ENCODE assay signal across 8 cellular contexts in the genomic region with DNA sequence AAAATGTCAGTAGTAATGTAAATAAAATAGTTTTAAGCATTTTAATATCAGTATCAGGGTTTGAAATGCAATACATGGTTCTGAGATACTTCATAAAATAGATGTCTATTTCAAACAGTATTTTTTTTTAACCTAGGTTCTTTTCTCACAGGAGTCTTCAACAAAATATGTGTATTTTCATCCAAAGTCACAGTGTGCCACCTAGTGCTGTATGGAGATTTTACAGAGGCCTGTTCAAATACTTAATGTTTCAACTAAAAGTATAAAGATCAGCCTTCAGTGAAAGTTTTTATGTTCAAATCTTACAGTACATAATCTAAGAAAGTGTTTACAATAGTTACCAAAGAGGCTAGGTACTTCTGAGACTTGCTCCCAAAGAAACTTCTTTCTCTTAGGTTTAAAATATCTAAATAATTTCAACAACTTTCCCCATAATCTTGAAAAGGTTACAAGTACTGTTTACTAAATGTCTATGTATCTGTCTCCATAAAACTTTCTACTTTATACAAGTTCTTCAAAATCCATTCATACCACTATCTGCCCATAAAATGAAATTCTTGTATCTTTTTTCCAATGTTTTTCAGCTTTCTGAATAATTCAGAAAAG. TPM values are rescaled to one million over a fixed set of nuclear protein-coding genes. Genes with fewer than 3 reads are reported as not detected.
DNase-seq lines count a peak whose midpoint lies in the region; ATAC-seq and TF ChIP-seq lines count a peak whose summit lies in the region.

No MANE protein-coding gene starts in this region.

- ATAC-seq in stimulated activated effector memory CD8-positive, alpha-beta T cell treated with anti-CD3 and anti-CD28 coated beads, Interleukin-12 subunit alpha, Interleukin-12 subunit beta, amount 100 ng/mL, for 72 hours, result no peak

- DNase-seq in stimulated activated CD4-positive, alpha-beta T cell treated with anti-CD3 and anti-CD28 coated beads, Interleukin-4, amount 100 ng/mL, for 24 hours, result peak; percentile 16
- no peak for DNase-seq in stimulated activated CD4-positive, alpha-beta T cell treated with anti-CD3 and anti-CD28 coated beads, Interleukin-4, amount 100 ng/mL, for 4 hours
- DNase-seq in NCI-H524 treated with DMSO at 0.1 percent for 48 hours (lab: John Stamatoyannopoulos, UW), result peak; percentile 20
- DNase-seq in epithelial cell of esophagus (ENCODE audit: low read depth), result peak; percentile 31
- no peak for DNase-seq in osteocyte (ENCODE audit: extremely low spot score, unreplicated experiment)
- DNase-seq in immature natural killer cell, result no peak
- DNase-seq in T-helper 2 cell treated with Interferon-gamma antibody and Interleukin-4, amounts not matched to agents 5 μg/mL and 100 μg/mL, for 36 hours (ENCODE audit: low spot score), result no peak
- no peak for DNase-seq in stimulated activated effector memory CD8-positive, alpha-beta T cell treated with anti-CD3 and anti-CD28 coated beads, Interleukin-12 subunit alpha, Interleukin-12 subunit beta, amount 100 ng/mL, for 72 hours (ENCODE audit: low spot score in 2 of 2)

- H3K4me3 Mint-ChIP-seq in osteocyte (ENCODE audit: unreplicated experiment), result no peak overlapping the region
- no peak overlapping the region for H3K4me3 Mint-ChIP-seq in immature natural killer cell
- no peak overlapping the region for H3K4me3 Mint-ChIP-seq in T-helper 2 cell treated with Interferon-gamma antibody and Interleukin-4, amounts not matched to agents 5 μg/mL and 100 μg/mL, for 36 hours
- no peak overlapping the region for H3K4me3 Mint-ChIP-seq in stimulated activated effector memory CD8-positive, alpha-beta T cell treated with anti-CD3 and anti-CD28 coated beads, Interleukin-12 subunit alpha, Interleukin-12 subunit beta, amount 100 ng/mL, for 72 hours

- H3K27me3 Mint-ChIP-seq in osteocyte (ENCODE audit: unreplicated experiment) (no peaks in the 10 kb centered on the region), immature natural killer cell (ENCODE audit: low read depth in 3 of 3) (no peaks in the 10 kb centered on the region)
- H3K27me3 Mint-ChIP-seq in T-helper 2 cell treated with Interferon-gamma antibody and Interleukin-4, amounts not matched to agents 5 μg/mL and 100 μg/mL, for 36 hours (ENCODE audit: low read depth), result no peaks in the 10 kb centered on the region

- TF ChIP-seq CTCF in epithelial cell of esophagus (IDR thresholded peaks at IDR 0.05; ENCODE audit: insufficient read depth, low read depth, low read length, missing control alignments), result peak; percentile 51
- peak; percentile 74 for TF ChIP-seq CTCF in osteocyte (IDR thresholded peaks at IDR 0.05)

- H3K27ac Mint-ChIP-seq in osteocyte (ENCODE audit: unreplicated experiment) (no peak overlapping the region), immature natural killer cell (no peak overlapping the region)
- H3K27ac Mint-ChIP-seq in T-helper 2 cell treated with Interferon-gamma antibody and Interleukin-4, amounts not matched to agents 5 μg/mL and 100 μg/mL, for 36 hours, result no peak overlapping the region
- H3K27ac Mint-ChIP-seq in stimulated activated effector memory CD8-positive, alpha-beta T cell treated with anti-CD3 and anti-CD28 coated beads, Interleukin-12 subunit alpha, Interleukin-12 subunit beta, amount 100 ng/mL, for 72 hours, result no peak overlapping the region

- H3K4me3 ChIP-seq in epithelial cell of esophagus (ENCODE audit: low read length), result no peak overlapping the region

- H3K9me3 Mint-ChIP-seq in osteocyte (ENCODE audit: unreplicated experiment) (no peaks in the 10 kb centered on the region), immature natural killer cell (no peaks in the 10 kb centered on the region)
- H3K9me3 Mint-ChIP-seq in T-helper 2 cell treated with Interferon-gamma antibody and Interleukin-4, amounts not matched to agents 5 μg/mL and 100 μg/mL, for 36 hours, result no peaks in the 10 kb centered on the region
- H3K9me3 Mint-ChIP-seq in stimulated activated effector memory CD8-positive, alpha-beta T cell treated with anti-CD3 and anti-CD28 coated beads, Interleukin-12 subunit alpha, Interleukin-12 subunit beta, amount 100 ng/mL, for 72 hours, result no peaks in the 10 kb centered on the region

- no peaks in the 10 kb centered on the region for H3K4me1 Mint-ChIP-seq in osteocyte (ENCODE audit: unreplicated experiment)
- H3K4me1 Mint-ChIP-seq in immature natural killer cell, result peaks cover 23 to 50% of the 10 kb centered on the region in 2 donors
- peaks cover 12% of the 10 kb centered on the region for H3K4me1 Mint-ChIP-seq in T-helper 2 cell treated with Interferon-gamma antibody and Interleukin-4, amounts not matched to agents 5 μg/mL and 100 μg/mL, for 36 hours (ENCODE audit: low read depth)
- peaks cover 44% of the 10 kb centered on the region for H3K4me1 Mint-ChIP-seq in stimulated activated effector memory CD8-positive, alpha-beta T cell treated with anti-CD3 and anti-CD28 coated beads, Interleukin-12 subunit alpha, Interleukin-12 subunit beta, amount 100 ng/mL, for 72 hours

- no peaks in the 10 kb centered on the region for H3K36me3 Mint-ChIP-seq in osteocyte (ENCODE audit: unreplicated experiment)
- H3K36me3 Mint-ChIP-seq in immature natural killer cell, result peaks cover 0 to 5% (median 0%) of the 10 kb centered on the region in 3 donors
- peaks cover under 1% of the 10 kb centered on the region for H3K36me3 Mint-ChIP-seq in T-helper 2 cell treated with Interferon-gamma antibody and Interleukin-4, amounts not matched to agents 5 μg/mL and 100 μg/mL, for 36 hours (ENCODE audit: low read depth)
- H3K36me3 Mint-ChIP-seq in stimulated activated effector memory CD8-positive, alpha-beta T cell treated with anti-CD3 and anti-CD28 coated beads, Interleukin-12 subunit alpha, Interleukin-12 subunit beta, amount 100 ng/mL, for 72 hours, result peaks cover 3% of the 10 kb centered on the region

RNA-seq across cellular contexts. Expression of a gene that starts 38.3 kb away (rescaled TPM):
- total RNA-seq in osteocyte, result 18.6 and 20.0 TPM in 2 replicates
- polyA plus RNA-seq in immature natural killer cell, result 10 to 100 TPM in 1 of 3 donors, 1 to 10 TPM in 2; 6.8 to 23.6 (median 6.8) TPM

Comparison
In these comparisons a context has a peak if more than half of its experiments do, and no peak if none do; other contexts are left out.
1. DNase-seq: peak in stimulated activated CD4-positive, alpha-beta T cell treated with anti-CD3 and anti-CD28 coated beads, Interleukin-4, amount 100 ng/mL, for 24 hours (single experiment), NCI-H524 treated with DMSO at 0.1 percent for 48 hours (single experiment) and epithelial cell of esophagus (single experiment); none in stimulated activated CD4-positive, alpha-beta T cell treated with anti-CD3 and anti-CD28 coated beads, Interleukin-4, amount 100 ng/mL, for 4 hours (0 of 2), osteocyte (single experiment), immature natural killer cell (0 of 3), T-helper 2 cell treated with Interferon-gamma antibody and Interleukin-4, amounts not matched to agents 5 μg/mL and 100 μg/mL, for 36 hours (single experiment) and stimulated activated effector memory CD8-positive, alpha-beta T cell treated with anti-CD3 and anti-CD28 coated beads, Interleukin-12 subunit alpha, Interleukin-12 subunit beta, amount 100 ng/mL, for 72 hours (0 of 2).